In genomic region chr11:11620966-11621880, GRCh38 we compare ENCODE assay signal across 1 cellular context.
A peak's percentile ranks its signal among the peaks of the same experiment; 100 is the strongest.
TF ChIP-seq lines count a peak whose summit lies in the region.

No MANE protein-coding gene starts in this region.

TF ChIP-seq in H1, 55 proteins besides CTCF, POLR2A, EP300 and RAD21 (continued from another document):
- no peak for TF ChIP-seq ATF2 (IDR thresholded peaks at IDR 0.05; ENCODE audit: low read length)
- TF ChIP-seq, protein P1, sequence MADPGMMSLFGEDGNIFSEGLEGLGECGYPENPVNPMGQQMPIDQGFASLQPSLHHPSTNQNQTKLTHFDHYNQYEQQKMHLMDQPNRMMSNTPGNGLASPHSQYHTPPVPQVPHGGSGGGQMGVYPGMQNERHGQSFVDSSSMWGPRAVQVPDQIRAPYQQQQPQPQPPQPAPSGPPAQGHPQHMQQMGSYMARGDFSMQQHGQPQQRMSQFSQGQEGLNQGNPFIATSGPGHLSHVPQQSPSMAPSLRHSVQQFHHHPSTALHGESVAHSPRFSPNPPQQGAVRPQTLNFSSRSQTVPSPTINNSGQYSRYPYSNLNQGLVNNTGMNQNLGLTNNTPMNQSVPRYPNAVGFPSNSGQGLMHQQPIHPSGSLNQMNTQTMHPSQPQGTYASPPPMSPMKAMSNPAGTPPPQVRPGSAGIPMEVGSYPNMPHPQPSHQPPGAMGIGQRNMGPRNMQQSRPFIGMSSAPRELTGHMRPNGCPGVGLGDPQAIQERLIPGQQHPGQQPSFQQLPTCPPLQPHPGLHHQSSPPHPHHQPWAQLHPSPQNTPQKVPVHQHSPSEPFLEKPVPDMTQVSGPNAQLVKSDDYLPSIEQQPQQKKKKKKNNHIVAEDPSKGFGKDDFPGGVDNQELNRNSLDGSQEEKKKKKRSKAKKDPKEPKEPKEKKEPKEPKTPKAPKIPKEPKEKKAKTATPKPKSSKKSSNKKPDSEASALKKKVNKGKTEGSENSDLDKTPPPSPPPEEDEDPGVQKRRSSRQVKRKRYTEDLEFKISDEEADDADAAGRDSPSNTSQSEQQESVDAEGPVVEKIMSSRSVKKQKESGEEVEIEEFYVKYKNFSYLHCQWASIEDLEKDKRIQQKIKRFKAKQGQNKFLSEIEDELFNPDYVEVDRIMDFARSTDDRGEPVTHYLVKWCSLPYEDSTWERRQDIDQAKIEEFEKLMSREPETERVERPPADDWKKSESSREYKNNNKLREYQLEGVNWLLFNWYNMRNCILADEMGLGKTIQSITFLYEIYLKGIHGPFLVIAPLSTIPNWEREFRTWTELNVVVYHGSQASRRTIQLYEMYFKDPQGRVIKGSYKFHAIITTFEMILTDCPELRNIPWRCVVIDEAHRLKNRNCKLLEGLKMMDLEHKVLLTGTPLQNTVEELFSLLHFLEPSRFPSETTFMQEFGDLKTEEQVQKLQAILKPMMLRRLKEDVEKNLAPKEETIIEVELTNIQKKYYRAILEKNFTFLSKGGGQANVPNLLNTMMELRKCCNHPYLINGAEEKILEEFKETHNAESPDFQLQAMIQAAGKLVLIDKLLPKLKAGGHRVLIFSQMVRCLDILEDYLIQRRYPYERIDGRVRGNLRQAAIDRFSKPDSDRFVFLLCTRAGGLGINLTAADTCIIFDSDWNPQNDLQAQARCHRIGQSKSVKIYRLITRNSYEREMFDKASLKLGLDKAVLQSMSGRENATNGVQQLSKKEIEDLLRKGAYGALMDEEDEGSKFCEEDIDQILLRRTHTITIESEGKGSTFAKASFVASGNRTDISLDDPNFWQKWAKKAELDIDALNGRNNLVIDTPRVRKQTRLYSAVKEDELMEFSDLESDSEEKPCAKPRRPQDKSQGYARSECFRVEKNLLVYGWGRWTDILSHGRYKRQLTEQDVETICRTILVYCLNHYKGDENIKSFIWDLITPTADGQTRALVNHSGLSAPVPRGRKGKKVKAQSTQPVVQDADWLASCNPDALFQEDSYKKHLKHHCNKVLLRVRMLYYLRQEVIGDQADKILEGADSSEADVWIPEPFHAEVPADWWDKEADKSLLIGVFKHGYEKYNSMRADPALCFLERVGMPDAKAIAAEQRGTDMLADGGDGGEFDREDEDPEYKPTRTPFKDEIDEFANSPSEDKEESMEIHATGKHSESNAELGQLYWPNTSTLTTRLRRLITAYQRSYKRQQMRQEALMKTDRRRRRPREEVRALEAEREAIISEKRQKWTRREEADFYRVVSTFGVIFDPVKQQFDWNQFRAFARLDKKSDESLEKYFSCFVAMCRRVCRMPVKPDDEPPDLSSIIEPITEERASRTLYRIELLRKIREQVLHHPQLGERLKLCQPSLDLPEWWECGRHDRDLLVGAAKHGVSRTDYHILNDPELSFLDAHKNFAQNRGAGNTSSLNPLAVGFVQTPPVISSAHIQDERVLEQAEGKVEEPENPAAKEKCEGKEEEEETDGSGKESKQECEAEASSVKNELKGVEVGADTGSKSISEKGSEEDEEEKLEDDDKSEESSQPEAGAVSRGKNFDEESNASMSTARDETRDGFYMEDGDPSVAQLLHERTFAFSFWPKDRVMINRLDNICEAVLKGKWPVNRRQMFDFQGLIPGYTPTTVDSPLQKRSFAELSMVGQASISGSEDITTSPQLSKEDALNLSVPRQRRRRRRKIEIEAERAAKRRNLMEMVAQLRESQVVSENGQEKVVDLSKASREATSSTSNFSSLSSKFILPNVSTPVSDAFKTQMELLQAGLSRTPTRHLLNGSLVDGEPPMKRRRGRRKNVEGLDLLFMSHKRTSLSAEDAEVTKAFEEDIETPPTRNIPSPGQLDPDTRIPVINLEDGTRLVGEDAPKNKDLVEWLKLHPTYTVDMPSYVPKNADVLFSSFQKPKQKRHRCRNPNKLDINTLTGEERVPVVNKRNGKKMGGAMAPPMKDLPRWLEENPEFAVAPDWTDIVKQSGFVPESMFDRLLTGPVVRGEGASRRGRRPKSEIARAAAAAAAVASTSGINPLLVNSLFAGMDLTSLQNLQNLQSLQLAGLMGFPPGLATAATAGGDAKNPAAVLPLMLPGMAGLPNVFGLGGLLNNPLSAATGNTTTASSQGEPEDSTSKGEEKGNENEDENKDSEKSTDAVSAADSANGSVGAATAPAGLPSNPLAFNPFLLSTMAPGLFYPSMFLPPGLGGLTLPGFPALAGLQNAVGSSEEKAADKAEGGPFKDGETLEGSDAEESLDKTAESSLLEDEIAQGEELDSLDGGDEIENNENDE (IDR thresholded peaks at IDR 0.05; ENCODE audit: insufficient replicate concordance, low read length) = no peak
- peak; percentile 91 for TF ChIP-seq KDM4A (IDR thresholded peaks at IDR 0.05; ENCODE audit: low read depth, low read length, severe bottlenecking)
- no peak for TF ChIP-seq FOSL1 (IDR thresholded peaks at IDR 0.05; ENCODE audit: insufficient read depth, low read depth, low read length)
- TF ChIP-seq TBP (IDR thresholded peaks at IDR 0.05; ENCODE audit: low read depth, low read length) = no peak
- TF ChIP-seq SUZ12 (IDR thresholded peaks at IDR 0.05; ENCODE audit: low read length) = peak; percentile 91
- TF ChIP-seq KDM1A (IDR thresholded peaks at IDR 0.05; ENCODE audit: borderline replicate concordance, low read length) = peak; percentile 32; the same call in 1 of the 2 replicates
- TF ChIP-seq CBX8 (IDR thresholded peaks at IDR 0.05; ENCODE audit: borderline replicate concordance, low read depth, low read length) = no peak
- TF ChIP-seq HDAC2 (IDR thresholded peaks at IDR 0.05; ENCODE audit: borderline replicate concordance in 1 of 2, low read depth in 2 of 2, low read length in 2 of 2) = 0 out of 4 replicates have a peak, but pooled peaks of 1 of the 2 experiments have one; percentile 20
- TF ChIP-seq E2F6 (IDR thresholded peaks at IDR 0.05) = peak; percentile 67
- TF ChIP-seq SIN3A (conservative IDR thresholded peaks at IDR 0.05 in 1 of 2, IDR thresholded peaks at IDR 0.05 in 1 of 2; ENCODE audit: low read depth in 1 of 2, low read length in 2 of 2) = no peak
- TF ChIP-seq PHF8 (conservative IDR thresholded peaks at IDR 0.05; ENCODE audit: low read depth, low read length) = no peak
- no peak for TF ChIP-seq SRF (IDR thresholded peaks at IDR 0.05; ENCODE audit: low read depth, low read length)
- TF ChIP-seq, protein P2, sequence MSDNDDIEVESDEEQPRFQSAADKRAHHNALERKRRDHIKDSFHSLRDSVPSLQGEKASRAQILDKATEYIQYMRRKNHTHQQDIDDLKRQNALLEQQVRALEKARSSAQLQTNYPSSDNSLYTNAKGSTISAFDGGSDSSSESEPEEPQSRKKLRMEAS (IDR thresholded peaks at IDR 0.05) = peak; percentile 91
- TF ChIP-seq EZH2 (IDR thresholded peaks at IDR 0.05; ENCODE audit: low read depth, low read length, severe bottlenecking) = peak; percentile 80
